In genomic region chr9:6243746-6244145, GRCh38 we compare ENCODE assay signal across 9 cellular contexts. TPM values are rescaled to one million over a fixed set of nuclear protein-coding genes. Genes with fewer than 3 reads are reported as not detected.
DNase-seq lines count a peak whose midpoint lies in the region; ATAC-seq and TF ChIP-seq lines count a peak whose summit lies in the region.
"Had no signal": no experiment of that assay in that cellular context is flagged by ENCODE, and none has a peak within 500 bp of the region (broad histone marks: within the 10 kb centered on the region; RNA-seq: fewer than 3 reads in every experiment).

No MANE protein-coding gene starts in this region.

- no peak for TF ChIP-seq CTCF in astrocyte of the spinal cord (IDR thresholded peaks at IDR 0.05; ENCODE audit: low read depth, low read length)

- H3K4me3 ChIP-seq in astrocyte of the spinal cord (ENCODE audit: low read depth, low read length): no peak overlapping the region

- peak; percentile 83 for ATAC-seq in HG03039 (IDR thresholded peaks at IDR 0.05; ENCODE audit: unreplicated experiment)

- peak; percentile 27 for DNase-seq in GM04503 (ENCODE audit: low read depth)
- DNase-seq in GM19240 (ENCODE audit: insufficient read length, low spot score): peak; percentile 14
- DNase-seq in astrocyte of the spinal cord (ENCODE audit: low read depth, low spot score): peak; percentile 46
- no peak for DNase-seq in NCI-H510A (lab: John Stamatoyannopoulos, UW)
- no peak for DNase-seq in NCI-H526 (lab: John Stamatoyannopoulos, UW)
- DNase-seq in activated gamma-delta T cell treated with Interleukin-2 at 50 U/mL for 16 hours: no peak
- no peak for DNase-seq in mucosa of gallbladder (ENCODE audit: low spot score)
- DNase-seq: KBM-7 had no signal

- in situ Hi-C loops in astrocyte of the spinal cord (cut with HindIII; ENCODE audit: low sequenced_read_pairs): no loop called here

RNA-seq across cellular contexts. Expression of gene IL33, which starts 28.1 kb away (rescaled TPM):
- 17.7 TPM for total RNA-seq in mucosa of gallbladder

Comparison
In these comparisons a context has a peak if more than half of its experiments do, and no peak if none do; other contexts are left out.
1. DNase-seq: peak in GM04503 (single experiment), GM19240 (single experiment) and astrocyte of the spinal cord (single experiment); none in NCI-H510A (single experiment), NCI-H526 (0 of 2), activated gamma-delta T cell treated with Interleukin-2 at 50 U/mL for 16 hours (single experiment) and mucosa of gallbladder (single experiment).